Comparison of ENCODE assay signal across 22 cellular contexts in genomic region chr13:89726690-89727435, GRCh38.
DNase-seq lines count a peak whose midpoint lies in the region; ATAC-seq and TF ChIP-seq lines count a peak whose summit lies in the region.
"Had no signal": no experiment of that assay in that cellular context is flagged by ENCODE, and none has a peak within 500 bp of the region (broad histone marks: within the 10 kb centered on the region; RNA-seq: fewer than 3 reads in every experiment).

No MANE protein-coding gene starts in this region.

- TF ChIP-seq CTCF in 22Rv1 (IDR thresholded peaks at IDR 0.05) (no peak), astrocyte of the cerebellum (IDR thresholded peaks at IDR 0.05; ENCODE audit: low read depth, low read length, missing control alignments) (no peak)

- in situ Hi-C loops in astrocyte of the cerebellum (cut with HindIII; ENCODE audit: low sequenced_read_pairs) = no loop called here

- peak overlapping the region; percentile 25 for H3K27ac ChIP-seq in 22Rv1
- H3K27ac ChIP-seq: body of pancreas, heart left ventricle, HL-60, parathyroid adenoma, uterus had no signal

- ATAC-seq in HG03457 (IDR thresholded peaks at IDR 0.05; ENCODE audit: unreplicated experiment) (no peak), HG03571 (IDR thresholded peaks at IDR 0.05; ENCODE audit: unreplicated experiment) (no peak), GM18861 (IDR thresholded peaks at IDR 0.05; ENCODE audit: unreplicated experiment) (no peak)
- ATAC-seq: activated CD8-positive, alpha-beta T cell treated with anti-CD3 and anti-CD28 coated beads, Interleukin-2, amount 10 ng/mL, durations not matched to agents 7 days and 5 days; body of pancreas; heart left ventricle; left cardiac atrium; stimulated activated naive CD8-positive, alpha-beta T cell treated with anti-CD3 and anti-CD28 coated beads, Interleukin-15, amount 100 ng/mL, for 72 hours had no signal

- DNase-seq in HS-5 (ENCODE audit: low read depth) = peak; percentile 29
- DNase-seq in astrocyte of the cerebellum (ENCODE audit: low read depth) = peak; percentile 64
- peak; percentile 26 for DNase-seq in fibroblast of the conjunctiva (ENCODE audit: low read depth)
- DNase-seq in HT-29 (ENCODE audit: low spot score) = no peak
- DNase-seq: activated CD8-positive, alpha-beta T cell treated with anti-CD3 and anti-CD28 coated beads, Interleukin-2, amount 10 ng/mL, durations not matched to agents 7 days and 5 days; activated effector memory CD4-positive, alpha-beta T cell treated with Interleukin-2 at 50 U/mL for 16 hours; AML-193; body of pancreas; DMS 273 treated with DMSO at 0.1 percent for 48 hours; effector memory CD4-positive, alpha-beta T cell; H9; heart left ventricle; left cardiac atrium; NCI-H2029; stimulated activated naive CD8-positive, alpha-beta T cell treated with anti-CD3 and anti-CD28 coated beads, Interleukin-15, amount 100 ng/mL, for 72 hours; uterus had no signal

- H3K4me3 ChIP-seq in astrocyte of the cerebellum (ENCODE audit: low read depth, low read length) = no peak overlapping the region
- H3K4me3 ChIP-seq: body of pancreas, heart left ventricle, uterus had no signal
